Comparison of ENCODE assay signal across 7 cellular contexts in the genomic region with DNA sequence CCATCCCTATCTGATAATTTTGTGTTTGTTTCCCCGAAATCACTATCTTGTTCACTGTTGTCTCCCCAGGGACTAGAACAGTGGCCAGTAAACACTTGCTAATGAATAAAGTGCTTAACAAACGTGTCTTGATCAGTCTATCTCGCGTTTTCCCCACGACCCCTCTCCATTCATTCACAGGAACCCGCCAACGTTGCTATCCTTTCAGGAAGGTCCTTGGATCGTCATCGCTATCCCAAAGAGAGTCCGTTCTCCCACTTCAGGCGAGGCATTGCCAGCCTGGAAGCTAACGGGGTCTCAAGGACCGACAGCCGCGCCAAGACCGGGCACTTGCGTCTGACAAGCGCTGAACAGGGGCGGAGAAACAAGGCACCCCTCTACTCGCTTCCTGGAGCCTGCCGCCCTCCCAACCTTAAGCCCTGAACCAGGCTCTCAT. TPM values are rescaled to one million over a fixed set of nuclear protein-coding genes. Genes with fewer than 3 reads are reported as not detected.
A peak's percentile ranks its signal among the peaks of the same experiment; 100 is the strongest.
DNase-seq lines count a peak whose midpoint lies in the region; ATAC-seq and TF ChIP-seq lines count a peak whose summit lies in the region.

No MANE protein-coding gene starts in this region.

- no peak for DNase-seq in mammary epithelial cell
- DNase-seq in NCI-H2196 (lab: John Stamatoyannopoulos, UW; ENCODE audit: unreplicated experiment) = no peak
- DNase-seq in amniotic stem cell (lab: John Stamatoyannopoulos, UW) = no peak
- DNase-seq in OCI-M1 (lab: John Stamatoyannopoulos, UW) = no peak

- CTCF ChIA-PET in mammary epithelial cell (lab: Charles Lee; ENCODE audit: low non-redundant PET) = interaction anchor here (1.0 kb wide), 1 partner anchor 29 kb away, joined by 6 read pairs; no protein-coding TSS in a partner anchor

- intact Hi-C loops in mammary epithelial cell (cut with micrococcal nuclease) = loop anchor here (1.0 to 10.0 kb wide), 2 partner anchors 251 to 677 kb away; no protein-coding TSS in a partner anchor

- no peak for TF ChIP-seq CTCF in mammary epithelial cell (conservative IDR thresholded peaks at IDR 0.05 in 1 of 2, IDR thresholded peaks at IDR 0.05 in 1 of 2; ENCODE audit: extremely low read depth in 1 of 2, insufficient read depth in 1 of 2, low read depth in 1 of 2, low read length in 2 of 2)

- WGBS in mammary epithelial cell (ENCODE audit: low coverage, missing lambda C conversion rate) = 1% methylated on average over 19 of the region's 21 CpGs

- H3K4me1 ChIP-seq in mammary epithelial cell (ENCODE audit: insufficient read depth, low read length) (peaks cover 17% of the 10 kb centered on the region), muscle layer of colon (ENCODE audit: insufficient read depth, low read length) (peaks cover 22% of the 10 kb centered on the region)

- BruUV-seq in mammary epithelial cell (replicated peaks; lab: Mats Ljungman, UMichigan) = TSS peak; percentile 30

- no peaks in the 10 kb centered on the region for H3K9me3 ChIP-seq in mammary epithelial cell (replicated peaks; ENCODE audit: insufficient read depth, low read length)
- H3K9me3 ChIP-seq in muscle layer of colon (ENCODE audit: low read length) = no peaks in the 10 kb centered on the region

- no peaks in the 10 kb centered on the region for H4K20me1 ChIP-seq in mammary epithelial cell (ENCODE audit: insufficient read depth, low read length)

- peak overlapping the region; percentile 91 for H2AFZ ChIP-seq in mammary epithelial cell (ENCODE audit: low read depth, low read length)

- dilution Hi-C loops in mammary epithelial cell (cut with HindIII; ENCODE audit: low sequenced_read_pairs) = no loop called here

- in situ Hi-C loops in mammary epithelial cell (cut with MboI; ENCODE audit: low sequenced_read_pairs in 2 of 2) = loop anchor here (25.0 kb wide), 1 partner anchor 661 kb away; a partner anchor contains a TSS

- H3K36me3 ChIP-seq in mammary epithelial cell (ENCODE audit: insufficient read depth, low read length) (peaks cover 5% of the 10 kb centered on the region), muscle layer of colon (ENCODE audit: insufficient read depth, low read length) (no peaks in the 10 kb centered on the region)

- H3K9ac ChIP-seq in mammary epithelial cell (ENCODE audit: insufficient read depth, low read length) (peak overlapping the region; percentile 99), muscle layer of colon (ENCODE audit: low read length) (peak overlapping the region; percentile 92)

- H3K27me3 ChIP-seq in mammary epithelial cell (ENCODE audit: insufficient read depth, low read length) (no peaks in the 10 kb centered on the region), muscle layer of colon (ENCODE audit: control insufficient read depth in 1 of 2, insufficient read depth in 2 of 2, low read length in 2 of 2) (no peaks in the 10 kb centered on the region)

- H3K4me2 ChIP-seq in mammary epithelial cell (ENCODE audit: insufficient read depth, low read depth, low read length) = peak overlapping the region; percentile 95

- ATAC-seq in GM19395 (IDR thresholded peaks at IDR 0.05; ENCODE audit: unreplicated experiment) (peak; percentile 22), HG03103 (IDR thresholded peaks at IDR 0.05; ENCODE audit: low read depth, unreplicated experiment) (peak; percentile 2)

- H3K79me2 ChIP-seq in mammary epithelial cell (ENCODE audit: insufficient read depth, low read length) = peaks cover 89% of the 10 kb centered on the region

- H3K27ac ChIP-seq in mammary epithelial cell (ENCODE audit: insufficient read depth, low read depth, low read length) (peak overlapping the region; percentile 93), muscle layer of colon (ENCODE audit: low read depth, low read length) (peak overlapping the region; percentile 87)

- peak overlapping the region; percentile 85 to 98 (median 91) for H3K4me3 ChIP-seq in mammary epithelial cell (replicated peaks in 1 of 3; ENCODE audit: insufficient read depth in 1 of 3, low read depth in 2 of 3, low read length in 3 of 3)
- peak overlapping the region; percentile 98 to 100 for H3K4me3 ChIP-seq in muscle layer of colon (ENCODE audit: low read depth in 1 of 2, low read length in 2 of 2)

RNA-seq across cellular contexts. Expression of a gene that starts 0.3 kb away (rescaled TPM):
- 10 to 100 TPM; 19.0 to 26.3 TPM for total RNA-seq in mammary epithelial cell
- 7.2 TPM for polyA plus RNA-seq in mammary epithelial cell
- polyA minus RNA-seq in mammary epithelial cell = 7.4 TPM

RNA-seq across cellular contexts. Expression of a gene that starts 0.7 kb away (rescaled TPM):
- 10 to 100 TPM; 15.4 to 20.7 TPM for total RNA-seq in mammary epithelial cell
- 10.0 TPM for polyA plus RNA-seq in mammary epithelial cell
- 8.0 TPM for polyA minus RNA-seq in mammary epithelial cell
